10 cellular contexts compared by ENCODE assay signal in genomic region chr2:218003994-218004419, GRCh38. TPM values are rescaled to one million over a fixed set of nuclear protein-coding genes. Genes with fewer than 3 reads are reported as not detected.
DNase-seq lines count a peak whose midpoint lies in the region; ATAC-seq and TF ChIP-seq lines count a peak whose summit lies in the region.
"Had no signal": no experiment of that assay in that cellular context is flagged by ENCODE, and none has a peak within 500 bp of the region (broad histone marks: within the 10 kb centered on the region; RNA-seq: fewer than 3 reads in every experiment).

No MANE protein-coding gene starts in this region.

- H3K4me3 ChIP-seq in esophagus (ENCODE audit: low read depth in 1 of 2, low read length in 2 of 2) (no peak overlapping the region), mucosa of descending colon (no peak overlapping the region), upper lobe of right lung (no peak overlapping the region)

- H3K4me1 Mint-ChIP-seq in progenitor cell of endocrine pancreas (ENCODE audit: low read depth) = peaks cover 3% of the 10 kb centered on the region
- H3K4me1 Mint-ChIP-seq in effector memory CD8-positive, alpha-beta T cell (ENCODE audit: low read depth in 2 of 2) = peaks cover 0 to 6% of the 10 kb centered on the region in 2 donors
- no peaks in the 10 kb centered on the region for H3K4me1 Mint-ChIP-seq in natural killer cell

- no peaks in the 10 kb centered on the region for H3K27me3 ChIP-seq in esophagus (ENCODE audit: control insufficient read depth in 1 of 2, insufficient read depth in 2 of 2, low read length in 2 of 2)
- no peaks in the 10 kb centered on the region for H3K27me3 ChIP-seq in upper lobe of right lung

- H3K27ac ChIP-seq in RWPE1 (peak overlapping the region; percentile 73), esophagus (ENCODE audit: low read depth in 2 of 2, low read length in 1 of 2) (peak overlapping the region; percentile 47 to 69), upper lobe of right lung (no peak overlapping the region)
- H3K27ac ChIP-seq: parathyroid adenoma had no signal

- H3K27me3 Mint-ChIP-seq in progenitor cell of endocrine pancreas = peaks cover 44% of the 10 kb centered on the region
- H3K27me3 Mint-ChIP-seq in effector memory CD8-positive, alpha-beta T cell = peaks cover 64 to 94% of the 10 kb centered on the region in 2 donors
- peaks cover 14 to 16% of the 10 kb centered on the region in 2 donors for H3K27me3 Mint-ChIP-seq in natural killer cell (ENCODE audit: low read depth in 2 of 2)

- DNase-seq in RWPE1 (ENCODE audit: low spot score) (no peak), mucosa of descending colon (peak; percentile 40 to 67 (median 48)), upper lobe of right lung (no peak), progenitor cell of endocrine pancreas (ENCODE audit: low spot score, unreplicated experiment) (no peak), natural killer cell (no peak)
- DNase-seq in effector memory CD8-positive, alpha-beta T cell = no peak
- DNase-seq: KBM-7 had no signal

- POLR2A ChIA-PET in RWPE1 (lab: Yijun Ruan, JAX; ENCODE audit: low non-redundant PET) = no interaction called here

- no peaks in the 10 kb centered on the region for H3K9me3 ChIP-seq in esophagus (ENCODE audit: control insufficient read depth in 2 of 2, insufficient read depth in 1 of 2, low read depth in 1 of 2, low read length in 1 of 2)
- H3K9me3 ChIP-seq in mucosa of descending colon = no peaks in the 10 kb centered on the region
- H3K9me3 ChIP-seq in upper lobe of right lung = no peaks in the 10 kb centered on the region

- H3K27ac Mint-ChIP-seq in progenitor cell of endocrine pancreas (no peak overlapping the region), natural killer cell (no peak overlapping the region)
- no peak overlapping the region for H3K27ac Mint-ChIP-seq in effector memory CD8-positive, alpha-beta T cell

- intact Hi-C loops in mucosa of descending colon (cut with DNase I, micrococcal nuclease) (no loop called here), upper lobe of right lung (cut with DNase I) (no loop called here), natural killer cell (cut with micrococcal nuclease) (no loop called here)

- peak; percentile 68 for ATAC-seq in mucosa of descending colon
- peak; percentile 62 for ATAC-seq in upper lobe of right lung
- no peak for ATAC-seq in HG02571 (IDR thresholded peaks at IDR 0.05; ENCODE audit: unreplicated experiment)
- ATAC-seq in effector memory CD8-positive, alpha-beta T cell (replicated peaks) = no peak
- no peak for ATAC-seq in natural killer cell

- H3K9me3 Mint-ChIP-seq in progenitor cell of endocrine pancreas (ENCODE audit: low read depth) = no peaks in the 10 kb centered on the region
- H3K9me3 Mint-ChIP-seq in effector memory CD8-positive, alpha-beta T cell = no peaks in the 10 kb centered on the region
- no peaks in the 10 kb centered on the region for H3K9me3 Mint-ChIP-seq in natural killer cell

- H3K36me3 ChIP-seq in esophagus (ENCODE audit: control insufficient read depth in 2 of 2, insufficient read depth in 2 of 2, low read length in 1 of 2) (no peaks in the 10 kb centered on the region), mucosa of descending colon (ENCODE audit: low read depth) (no peaks in the 10 kb centered on the region), upper lobe of right lung (no peaks in the 10 kb centered on the region)

- H3K4me3 Mint-ChIP-seq in progenitor cell of endocrine pancreas (ENCODE audit: low read depth) (no peak overlapping the region), natural killer cell (no peak overlapping the region)
- no peak overlapping the region for H3K4me3 Mint-ChIP-seq in effector memory CD8-positive, alpha-beta T cell

- H3K36me3 Mint-ChIP-seq in progenitor cell of endocrine pancreas (ENCODE audit: insufficient read depth) (no peaks in the 10 kb centered on the region), natural killer cell (no peaks in the 10 kb centered on the region)
- no peaks in the 10 kb centered on the region for H3K36me3 Mint-ChIP-seq in effector memory CD8-positive, alpha-beta T cell (ENCODE audit: insufficient read depth)

- CTCF ChIA-PET in RWPE1 (lab: Yijun Ruan, JAX) = no interaction called here

- H3K4me1 ChIP-seq in esophagus (ENCODE audit: control insufficient read depth in 2 of 2, insufficient read depth in 2 of 2, low read length in 1 of 2) = peaks cover 4 to 15% of the 10 kb centered on the region in 2 donors
- no peaks in the 10 kb centered on the region for H3K4me1 ChIP-seq in mucosa of descending colon (ENCODE audit: low read depth)
- H3K4me1 ChIP-seq in upper lobe of right lung = peaks cover 6% of the 10 kb centered on the region
- H3K4me1 ChIP-seq: parathyroid adenoma had no signal

- TF ChIP-seq CTCF in RWPE1 (conservative IDR thresholded peaks at IDR 0.05; ENCODE audit: low read depth) = no peak
- no peak for TF ChIP-seq CTCF in mucosa of descending colon (IDR thresholded peaks at IDR 0.05)
- TF ChIP-seq CTCF in upper lobe of right lung (IDR thresholded peaks at IDR 0.05) = no peak
- no peak for TF ChIP-seq CTCF in progenitor cell of endocrine pancreas (IDR thresholded peaks at IDR 0.05; ENCODE audit: unreplicated experiment)
- no peak for TF ChIP-seq CTCF in natural killer cell (IDR thresholded peaks at IDR 0.05)

- WGBS in esophagus, 2 donors = 37 to 39% methylated on average over 6 of the region's 6 CpGs

RNA-seq across cellular contexts. Expression of gene TNS1, which starts 1.2 kb away (rescaled TPM):
- polyA plus RNA-seq in esophagus = 10 to 100 TPM; 28.3 to 39.0 TPM
- total RNA-seq in mucosa of descending colon = 1,000 to 10,000 TPM in 1 of 3 donors, 100 to 1,000 TPM in 1, 10 to 100 TPM in 1; 43.8 to 1,458 (median 121) TPM
- total RNA-seq in upper lobe of right lung = 669 TPM
- total RNA-seq in progenitor cell of endocrine pancreas = 7.7 and 7.9 TPM in 2 replicates
- total RNA-seq in natural killer cell = 1 to 10 TPM; 1.1 to 3.0 (median 2.1) TPM

Comparison
In these comparisons a context has a peak if more than half of its experiments do, and no peak if none do; other contexts are left out.
1. DNase-seq: peak in mucosa of descending colon (3 of 3); none in RWPE1 (single experiment), upper lobe of right lung (single experiment), progenitor cell of endocrine pancreas (single experiment), effector memory CD8-positive, alpha-beta T cell (0 of 3) and natural killer cell (single experiment).
2. ATAC-seq: peak in mucosa of descending colon (single experiment) and upper lobe of right lung (single experiment); none in HG02571 (single experiment), effector memory CD8-positive, alpha-beta T cell (single experiment) and natural killer cell (0 of 3).